8 cellular contexts compared by ENCODE assay signal in genomic region chr18:36757081-36757480, GRCh38.
DNase-seq lines count a peak whose midpoint lies in the region; ATAC-seq and TF ChIP-seq lines count a peak whose summit lies in the region.

No MANE protein-coding gene starts in this region.

- H2AFZ ChIP-seq in KMS-11 (ENCODE audit: low read depth): no peak overlapping the region

- ATAC-seq in HG03442 (IDR thresholded peaks at IDR 0.05; ENCODE audit: unreplicated experiment) (no peak), HG03342 (IDR thresholded peaks at IDR 0.05; ENCODE audit: unreplicated experiment) (no peak), GM21367 (IDR thresholded peaks at IDR 0.05; ENCODE audit: unreplicated experiment) (no peak)

- no peaks in the 10 kb centered on the region for H3K79me2 ChIP-seq in KMS-11 (ENCODE audit: insufficient read depth, low read depth)

- no peak overlapping the region for H3K4me3 ChIP-seq in KMS-11 (IDR thresholded peaks at IDR 0.05; ENCODE audit: insufficient read depth, low read depth, low read length)

- H3K27ac ChIP-seq in KMS-11: no peak overlapping the region

- H3K27me3 ChIP-seq in KMS-11 (ENCODE audit: insufficient read depth, low read depth): no peaks in the 10 kb centered on the region

- no peaks in the 10 kb centered on the region for H4K20me1 ChIP-seq in KMS-11 (ENCODE audit: insufficient read depth)

- TF ChIP-seq CTCF in KMS-11 (conservative IDR thresholded peaks at IDR 0.05; ENCODE audit: low read depth, low read length): peak; percentile 52

- no peaks in the 10 kb centered on the region for H3K36me3 ChIP-seq in KMS-11 (ENCODE audit: insufficient read depth)

- DNase-seq in DMS153 treated with DMSO at 0.1 percent for 48 hours (lab: John Stamatoyannopoulos, UW; ENCODE audit: unreplicated experiment) (peak; percentile 37), RPMI8226 (peak; percentile 41), fibroblast of peridontal ligament (ENCODE audit: extremely low read depth) (peak; percentile 91), pons (ENCODE audit: low spot score) (peak; percentile 89)

- H3K4me2 ChIP-seq in KMS-11: no peak overlapping the region

- H3K9ac ChIP-seq in KMS-11: no peak overlapping the region

- no peaks in the 10 kb centered on the region for H3K4me1 ChIP-seq in KMS-11 (ENCODE audit: low read depth, poor library complexity, severe bottlenecking)

Comparison
In these comparisons a context has a peak if more than half of its experiments do, and no peak if none do; other contexts are left out.
1. DNase-seq: peak in every context shown above with its lines; median percentile 91 in fibroblast of peridontal ligament; 89 in pons; 41 in RPMI8226; 37 in DMS153 treated with DMSO at 0.1 percent for 48 hours.